In the genomic region with DNA sequence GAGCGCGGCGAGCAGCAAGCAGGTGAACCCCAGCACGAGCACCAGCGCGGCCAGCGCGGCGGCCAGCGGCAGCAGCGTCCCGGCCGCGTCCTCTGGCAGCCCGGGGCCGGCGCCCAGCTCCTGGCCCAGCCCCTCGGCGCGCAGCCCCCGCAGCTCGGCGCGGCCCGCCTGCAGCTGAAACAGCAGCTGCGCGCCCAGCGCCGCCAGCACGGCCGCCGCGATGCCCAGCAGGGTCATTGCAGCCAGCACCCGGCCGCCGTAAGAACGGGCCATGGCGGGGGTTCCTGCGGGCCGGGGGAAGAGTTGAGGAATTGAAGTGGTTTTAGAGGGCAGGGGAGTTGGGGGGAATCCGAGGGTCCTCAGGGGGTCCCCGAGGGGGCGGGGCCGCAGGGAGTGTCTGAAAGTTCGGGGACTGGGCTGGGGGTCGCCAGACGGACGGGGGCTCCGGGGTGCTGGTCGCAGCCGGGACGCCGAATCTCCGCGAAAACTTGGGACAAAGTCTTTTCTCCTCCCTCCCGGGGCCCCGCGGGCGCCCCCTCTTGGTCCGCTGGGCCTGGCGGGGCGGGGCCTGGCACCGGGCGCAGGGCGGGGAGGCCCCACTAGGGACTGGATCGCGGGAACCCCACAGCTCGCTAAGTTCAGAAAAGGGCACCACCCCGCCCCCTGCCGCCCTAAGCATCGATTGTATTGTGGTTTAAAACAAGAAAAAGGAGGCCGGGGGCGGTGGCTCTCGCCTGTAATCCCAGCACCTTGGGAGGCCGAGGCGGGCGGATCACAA, we compare ENCODE assay signal across 8 cellular contexts. TPM values are rescaled to one million over a fixed set of nuclear protein-coding genes. Genes with fewer than 3 reads are reported as not detected.
DNase-seq lines count a peak whose midpoint lies in the region; ATAC-seq and TF ChIP-seq lines count a peak whose summit lies in the region.

Gene TMEM221 (minus strand): TSS at position 479 of the 778 bp plus-strand sequence. CDS start 206 bp downstream, at position 273.

- H3K9me3 ChIP-seq in parathyroid adenoma (ENCODE audit: control insufficient read depth, low read length): no peaks in the 10 kb centered on the region

- H3K4me3 ChIP-seq in fibroblast of pulmonary artery (replicated peaks; ENCODE audit: low read depth, low read length) (peak within 1 kb of the TSS; percentile 45), parathyroid adenoma (ENCODE audit: low read depth, low read length) (peak within 1 kb of the TSS; percentile 60)

- no peak within 1 kb of the TSS for H3K9ac ChIP-seq in parathyroid adenoma

- no peaks in the 10 kb centered on the region for H3K36me3 ChIP-seq in parathyroid adenoma (ENCODE audit: control insufficient read depth, insufficient read depth, low read length)

- no peak for ATAC-seq in HG02588 (IDR thresholded peaks at IDR 0.05; ENCODE audit: unreplicated experiment)
- ATAC-seq in GM18909 (IDR thresholded peaks at IDR 0.05; ENCODE audit: poor library complexity, unreplicated experiment): no peak

- H3K27me3 ChIP-seq in parathyroid adenoma (ENCODE audit: control insufficient read depth, insufficient read depth, low read length): no peaks in the 10 kb centered on the region

- H3K4me2 ChIP-seq in parathyroid adenoma (ENCODE audit: low read length): peak within 1 kb of the TSS; percentile 90

- TF ChIP-seq CTCF in fibroblast of pulmonary artery (IDR thresholded peaks at IDR 0.05; ENCODE audit: low read length, missing control alignments) (peak; percentile 33), parathyroid adenoma (IDR thresholded peaks at IDR 0.05) (peak; percentile 84)

- no peaks in the 10 kb centered on the region for H3K79me2 ChIP-seq in parathyroid adenoma

- peak within 1 kb of the TSS; percentile 84 for H2AFZ ChIP-seq in parathyroid adenoma

- H3K4me1 ChIP-seq in parathyroid adenoma: no peaks in the 10 kb centered on the region

- no peak within 1 kb of the TSS for H3K27ac ChIP-seq in parathyroid adenoma

- DNase-seq in ELR (ENCODE audit: low read depth) (peak; percentile 48), NCI-H1105 (lab: John Stamatoyannopoulos, UW) (peak; percentile 16), fibroblast of pulmonary artery (ENCODE audit: low read depth) (peak; percentile 19), SK-N-DZ (ENCODE audit: low spot score) (no peak)
- peak; percentile 71 for DNase-seq in activated T-cell treated with anti-CD3 and anti-CD28 coated beads, Interleukin-2, amount 50 U/mL, for 1 hour

RNA-seq across cellular contexts. Expression of gene TMEM221, which starts in this region (rescaled TPM):
- polyA plus RNA-seq in SK-N-DZ (2014; cell fraction: cytosol; rRNA removed): 0.07 and 0.25 TPM in 2 replicates
- polyA plus RNA-seq in SK-N-DZ (2014; cell fraction: nucleus; rRNA removed): not detected in 2 replicates
